Comparison of ENCODE assay signal across 1 cellular context in the genomic region with DNA sequence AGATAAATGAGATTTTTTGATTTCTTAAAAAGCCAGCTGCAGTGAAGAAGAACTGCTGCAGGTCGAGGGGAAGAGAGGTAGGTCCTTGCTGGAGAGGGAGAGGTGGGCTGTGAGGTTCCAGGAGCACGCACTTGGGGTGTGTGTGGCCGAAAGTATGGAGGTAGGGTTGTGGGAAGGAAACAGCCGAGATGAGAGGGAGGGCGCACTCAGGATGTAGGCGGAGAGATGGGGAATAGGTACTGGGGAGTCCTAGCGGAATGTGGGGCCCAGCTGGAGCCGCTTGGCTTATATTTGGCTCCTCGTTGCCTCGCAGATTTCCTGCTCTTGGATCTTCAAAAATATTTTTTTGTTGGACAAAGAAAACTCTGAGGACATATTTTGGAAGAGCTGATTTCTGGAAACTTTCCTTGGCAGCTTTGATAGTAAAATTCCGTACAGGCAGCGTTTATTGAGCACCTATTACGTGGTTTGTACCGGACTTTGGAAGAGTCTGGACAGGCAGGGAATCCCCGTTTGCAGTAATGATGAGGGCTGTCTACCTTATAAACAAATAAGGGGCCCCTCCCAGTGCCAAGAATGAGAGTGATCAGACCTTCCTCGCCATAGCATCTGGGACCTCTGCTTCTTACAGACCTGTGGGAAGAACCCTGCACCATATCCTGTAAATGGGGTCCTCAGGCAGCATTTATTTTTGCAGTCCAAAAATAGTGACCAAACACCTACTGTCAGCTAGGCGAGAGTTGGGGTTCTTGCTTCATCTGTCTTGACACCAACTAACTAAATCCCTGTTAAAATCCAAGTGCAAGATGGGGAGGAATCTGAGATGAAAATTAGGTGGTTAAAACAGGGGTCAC.
TF ChIP-seq lines count a peak whose summit lies in the region.

No MANE protein-coding gene starts in this region.

TF ChIP-seq in HepG2, 621 proteins besides CTCF, POLR2A, EP300 and RAD21 (continued from another document):
- TF ChIP-seq ZBTB39 (CRISPR knock-in tag; IDR thresholded peaks at IDR 0.05) (no peak), ZNF816 (CRISPR knock-in tag; IDR thresholded peaks at IDR 0.05; ENCODE audit: borderline replicate concordance) (no peak), TFDP1 (CRISPR knock-in tag; IDR thresholded peaks at IDR 0.05; ENCODE audit: borderline replicate concordance) (no peak), SOX6 (IDR thresholded peaks at IDR 0.05) (no peak), SOX6 (CRISPR knock-in tag; IDR thresholded peaks at IDR 0.05) (0 out of 2 replicates have a peak, but pooled peaks have one; percentile 29), ZNF780A (CRISPR knock-in tag; IDR thresholded peaks at IDR 0.05) (no peak), FOXK1 (CRISPR knock-in tag; IDR thresholded peaks at IDR 0.05; ENCODE audit: borderline replicate concordance, low read depth) (0 out of 2 replicates have a peak, but pooled peaks have one; percentile 11), ESRRA (CRISPR knock-in tag; IDR thresholded peaks at IDR 0.05; ENCODE audit: low read depth) (0 out of 2 replicates have a peak, but pooled peaks have one; percentile 6), REL (CRISPR knock-in tag; conservative IDR thresholded peaks at IDR 0.05) (0 out of 2 replicates have a peak, but pooled peaks have one; percentile 7), ZNF503 (CRISPR knock-in tag; IDR thresholded peaks at IDR 0.05) (0 out of 2 replicates have a peak, but pooled peaks have one; percentile 7), ZBTB38 (CRISPR knock-in tag; IDR thresholded peaks at IDR 0.05) (0 out of 2 replicates have a peak, but pooled peaks have one; percentile 35), PATZ1 (CRISPR knock-in tag; IDR thresholded peaks at IDR 0.05) (peak; percentile 19; the same call in 1 of the 2 replicates), XBP1 (CRISPR knock-in tag; IDR thresholded peaks at IDR 0.05) (no peak), ZNF883 (CRISPR knock-in tag; IDR thresholded peaks at IDR 0.05; ENCODE audit: not compliant biosample characterization) (no peak), FOXJ3 (CRISPR knock-in tag; IDR thresholded peaks at IDR 0.05; ENCODE audit: borderline replicate concordance) (0 out of 2 replicates have a peak, but pooled peaks have one; percentile 29), HOXA7 (CRISPR knock-in tag; IDR thresholded peaks at IDR 0.05) (no peak), NCOR1 (IDR thresholded peaks at IDR 0.05; ENCODE audit: borderline replicate concordance, low read length) (0 out of 2 replicates have a peak, but pooled peaks have one; percentile 19), FUBP1 (CRISPR knock-in tag; IDR thresholded peaks at IDR 0.05; ENCODE audit: borderline replicate concordance) (no peak), MIXL1 (CRISPR knock-in tag; IDR thresholded peaks at IDR 0.05) (no peak), ZNF547 (CRISPR knock-in tag; IDR thresholded peaks at IDR 0.05) (no peak), ZMYM3 (CRISPR knock-in tag; IDR thresholded peaks at IDR 0.05) (peak; percentile 70), ZNF430 (CRISPR knock-in tag; IDR thresholded peaks at IDR 0.05) (no peak), ZNF232 (CRISPR knock-in tag; IDR thresholded peaks at IDR 0.05; ENCODE audit: borderline replicate concordance) (0 out of 2 replicates have a peak, but pooled peaks have one; percentile 24), ZNF180 (CRISPR knock-in tag; IDR thresholded peaks at IDR 0.05; ENCODE audit: borderline replicate concordance, low read depth) (no peak), HOXA3 (CRISPR knock-in tag; IDR thresholded peaks at IDR 0.05) (no peak), AFF4 (CRISPR knock-in tag; IDR thresholded peaks at IDR 0.05) (0 out of 2 replicates have a peak, but pooled peaks have one; percentile 8), CREB1 (IDR thresholded peaks at IDR 0.05) (no peak), CREB1 (CRISPR knock-in tag; IDR thresholded peaks at IDR 0.05) (0 out of 2 replicates have a peak, but pooled peaks have one; percentile 0)
- TF ChIP-seq, protein P1, sequence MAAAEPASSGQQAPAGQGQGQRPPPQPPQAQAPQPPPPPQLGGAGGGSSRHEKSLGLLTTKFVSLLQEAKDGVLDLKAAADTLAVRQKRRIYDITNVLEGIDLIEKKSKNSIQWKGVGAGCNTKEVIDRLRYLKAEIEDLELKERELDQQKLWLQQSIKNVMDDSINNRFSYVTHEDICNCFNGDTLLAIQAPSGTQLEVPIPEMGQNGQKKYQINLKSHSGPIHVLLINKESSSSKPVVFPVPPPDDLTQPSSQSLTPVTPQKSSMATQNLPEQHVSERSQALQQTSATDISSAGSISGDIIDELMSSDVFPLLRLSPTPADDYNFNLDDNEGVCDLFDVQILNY (CRISPR knock-in tag; conservative IDR thresholded peaks at IDR 0.05): no peak
- TF ChIP-seq, protein P2, sequence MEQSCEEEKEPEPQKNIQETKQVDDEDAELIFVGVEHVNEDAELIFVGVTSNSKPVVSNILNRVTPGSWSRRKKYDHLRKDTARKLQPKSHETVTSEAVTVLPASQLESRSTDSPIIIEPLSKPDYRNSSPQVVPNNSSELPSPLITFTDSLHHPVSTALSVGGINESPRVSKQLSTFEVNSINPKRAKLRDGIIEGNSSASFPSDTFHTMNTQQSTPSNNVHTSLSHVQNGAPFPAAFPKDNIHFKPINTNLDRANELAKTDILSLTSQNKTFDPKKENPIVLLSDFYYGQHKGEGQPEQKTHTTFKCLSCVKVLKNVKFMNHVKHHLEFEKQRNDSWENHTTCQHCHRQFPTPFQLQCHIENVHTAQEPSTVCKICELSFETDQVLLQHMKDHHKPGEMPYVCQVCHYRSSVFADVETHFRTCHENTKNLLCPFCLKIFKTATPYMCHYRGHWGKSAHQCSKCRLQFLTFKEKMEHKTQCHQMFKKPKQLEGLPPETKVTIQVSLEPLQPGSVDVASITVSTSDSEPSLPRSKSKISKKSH (CRISPR knock-in tag; IDR thresholded peaks at IDR 0.05; ENCODE audit: borderline replicate concordance): no peak
- TF ChIP-seq, protein P3, sequence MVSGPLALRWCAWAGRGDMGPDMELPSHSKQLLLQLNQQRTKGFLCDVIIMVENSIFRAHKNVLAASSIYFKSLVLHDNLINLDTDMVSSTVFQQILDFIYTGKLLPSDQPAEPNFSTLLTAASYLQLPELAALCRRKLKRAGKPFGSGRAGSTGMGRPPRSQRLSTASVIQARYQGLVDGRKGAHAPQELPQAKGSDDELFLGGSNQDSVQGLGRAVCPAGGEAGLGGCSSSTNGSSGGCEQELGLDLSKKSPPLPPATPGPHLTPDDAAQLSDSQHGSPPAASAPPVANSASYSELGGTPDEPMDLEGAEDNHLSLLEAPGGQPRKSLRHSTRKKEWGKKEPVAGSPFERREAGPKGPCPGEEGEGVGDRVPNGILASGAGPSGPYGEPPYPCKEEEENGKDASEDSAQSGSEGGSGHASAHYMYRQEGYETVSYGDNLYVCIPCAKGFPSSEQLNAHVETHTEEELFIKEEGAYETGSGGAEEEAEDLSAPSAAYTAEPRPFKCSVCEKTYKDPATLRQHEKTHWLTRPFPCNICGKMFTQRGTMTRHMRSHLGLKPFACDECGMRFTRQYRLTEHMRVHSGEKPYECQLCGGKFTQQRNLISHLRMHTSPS (CRISPR knock-in tag; IDR thresholded peaks at IDR 0.05; ENCODE audit: low read depth): no peak
- TF ChIP-seq, protein P4, sequence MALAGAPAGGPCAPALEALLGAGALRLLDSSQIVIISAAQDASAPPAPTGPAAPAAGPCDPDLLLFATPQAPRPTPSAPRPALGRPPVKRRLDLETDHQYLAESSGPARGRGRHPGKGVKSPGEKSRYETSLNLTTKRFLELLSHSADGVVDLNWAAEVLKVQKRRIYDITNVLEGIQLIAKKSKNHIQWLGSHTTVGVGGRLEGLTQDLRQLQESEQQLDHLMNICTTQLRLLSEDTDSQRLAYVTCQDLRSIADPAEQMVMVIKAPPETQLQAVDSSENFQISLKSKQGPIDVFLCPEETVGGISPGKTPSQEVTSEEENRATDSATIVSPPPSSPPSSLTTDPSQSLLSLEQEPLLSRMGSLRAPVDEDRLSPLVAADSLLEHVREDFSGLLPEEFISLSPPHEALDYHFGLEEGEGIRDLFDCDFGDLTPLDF (CRISPR knock-in tag; IDR thresholded peaks at IDR 0.05): no peak
